In the genomic region with DNA sequence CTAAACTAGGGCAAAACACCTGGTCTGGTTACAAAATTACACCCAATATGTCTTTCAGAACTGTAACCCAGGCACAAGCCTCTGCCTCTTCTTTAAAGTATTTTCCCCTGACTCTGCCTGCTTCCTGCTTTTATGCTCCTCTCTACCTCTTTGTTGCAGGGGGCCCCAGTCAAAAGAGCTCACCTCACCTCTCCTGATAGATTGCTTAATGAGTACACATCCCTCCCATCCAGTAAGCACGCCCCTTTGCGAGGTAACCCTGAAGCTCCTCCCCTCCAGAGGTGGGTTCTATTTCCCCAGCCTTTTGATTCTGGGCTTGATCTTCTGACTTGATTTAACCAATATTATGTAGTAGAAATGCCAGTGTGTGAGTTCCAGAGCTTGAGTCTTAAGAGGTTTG, we compare ENCODE assay signal across 1 cellular context.
A peak's percentile ranks its signal among the peaks of the same experiment; 100 is the strongest.
TF ChIP-seq lines count a peak whose summit lies in the region.

No MANE protein-coding gene starts in this region.

TF ChIP-seq in H1, 55 proteins besides CTCF, POLR2A, EP300 and RAD21:
- TF ChIP-seq TBP (IDR thresholded peaks at IDR 0.05; ENCODE audit: low read depth, low read length) (no peak), JUN (IDR thresholded peaks at IDR 0.05; ENCODE audit: low read depth, low read length) (no peak), CEBPB (IDR thresholded peaks at IDR 0.05; ENCODE audit: low read depth, low read length) (peak; percentile 86), SP1 (IDR thresholded peaks at IDR 0.05; ENCODE audit: low read depth, low read length) (no peak), RNF2 (IDR thresholded peaks at IDR 0.05; ENCODE audit: borderline replicate concordance, low read depth, low read length, missing control alignments, poor library complexity, severe bottlenecking) (no peak), KDM4A (IDR thresholded peaks at IDR 0.05; ENCODE audit: low read depth, low read length, severe bottlenecking) (no peak), CBX5 (IDR thresholded peaks at IDR 0.05; ENCODE audit: low read depth, low read length) (no peak)
- TF ChIP-seq, protein P1, sequence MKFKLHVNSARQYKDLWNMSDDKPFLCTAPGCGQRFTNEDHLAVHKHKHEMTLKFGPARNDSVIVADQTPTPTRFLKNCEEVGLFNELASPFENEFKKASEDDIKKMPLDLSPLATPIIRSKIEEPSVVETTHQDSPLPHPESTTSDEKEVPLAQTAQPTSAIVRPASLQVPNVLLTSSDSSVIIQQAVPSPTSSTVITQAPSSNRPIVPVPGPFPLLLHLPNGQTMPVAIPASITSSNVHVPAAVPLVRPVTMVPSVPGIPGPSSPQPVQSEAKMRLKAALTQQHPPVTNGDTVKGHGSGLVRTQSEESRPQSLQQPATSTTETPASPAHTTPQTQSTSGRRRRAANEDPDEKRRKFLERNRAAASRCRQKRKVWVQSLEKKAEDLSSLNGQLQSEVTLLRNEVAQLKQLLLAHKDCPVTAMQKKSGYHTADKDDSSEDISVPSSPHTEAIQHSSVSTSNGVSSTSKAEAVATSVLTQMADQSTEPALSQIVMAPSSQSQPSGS (IDR thresholded peaks at IDR 0.05; ENCODE audit: low read length): no peak
- TF ChIP-seq, protein P2, sequence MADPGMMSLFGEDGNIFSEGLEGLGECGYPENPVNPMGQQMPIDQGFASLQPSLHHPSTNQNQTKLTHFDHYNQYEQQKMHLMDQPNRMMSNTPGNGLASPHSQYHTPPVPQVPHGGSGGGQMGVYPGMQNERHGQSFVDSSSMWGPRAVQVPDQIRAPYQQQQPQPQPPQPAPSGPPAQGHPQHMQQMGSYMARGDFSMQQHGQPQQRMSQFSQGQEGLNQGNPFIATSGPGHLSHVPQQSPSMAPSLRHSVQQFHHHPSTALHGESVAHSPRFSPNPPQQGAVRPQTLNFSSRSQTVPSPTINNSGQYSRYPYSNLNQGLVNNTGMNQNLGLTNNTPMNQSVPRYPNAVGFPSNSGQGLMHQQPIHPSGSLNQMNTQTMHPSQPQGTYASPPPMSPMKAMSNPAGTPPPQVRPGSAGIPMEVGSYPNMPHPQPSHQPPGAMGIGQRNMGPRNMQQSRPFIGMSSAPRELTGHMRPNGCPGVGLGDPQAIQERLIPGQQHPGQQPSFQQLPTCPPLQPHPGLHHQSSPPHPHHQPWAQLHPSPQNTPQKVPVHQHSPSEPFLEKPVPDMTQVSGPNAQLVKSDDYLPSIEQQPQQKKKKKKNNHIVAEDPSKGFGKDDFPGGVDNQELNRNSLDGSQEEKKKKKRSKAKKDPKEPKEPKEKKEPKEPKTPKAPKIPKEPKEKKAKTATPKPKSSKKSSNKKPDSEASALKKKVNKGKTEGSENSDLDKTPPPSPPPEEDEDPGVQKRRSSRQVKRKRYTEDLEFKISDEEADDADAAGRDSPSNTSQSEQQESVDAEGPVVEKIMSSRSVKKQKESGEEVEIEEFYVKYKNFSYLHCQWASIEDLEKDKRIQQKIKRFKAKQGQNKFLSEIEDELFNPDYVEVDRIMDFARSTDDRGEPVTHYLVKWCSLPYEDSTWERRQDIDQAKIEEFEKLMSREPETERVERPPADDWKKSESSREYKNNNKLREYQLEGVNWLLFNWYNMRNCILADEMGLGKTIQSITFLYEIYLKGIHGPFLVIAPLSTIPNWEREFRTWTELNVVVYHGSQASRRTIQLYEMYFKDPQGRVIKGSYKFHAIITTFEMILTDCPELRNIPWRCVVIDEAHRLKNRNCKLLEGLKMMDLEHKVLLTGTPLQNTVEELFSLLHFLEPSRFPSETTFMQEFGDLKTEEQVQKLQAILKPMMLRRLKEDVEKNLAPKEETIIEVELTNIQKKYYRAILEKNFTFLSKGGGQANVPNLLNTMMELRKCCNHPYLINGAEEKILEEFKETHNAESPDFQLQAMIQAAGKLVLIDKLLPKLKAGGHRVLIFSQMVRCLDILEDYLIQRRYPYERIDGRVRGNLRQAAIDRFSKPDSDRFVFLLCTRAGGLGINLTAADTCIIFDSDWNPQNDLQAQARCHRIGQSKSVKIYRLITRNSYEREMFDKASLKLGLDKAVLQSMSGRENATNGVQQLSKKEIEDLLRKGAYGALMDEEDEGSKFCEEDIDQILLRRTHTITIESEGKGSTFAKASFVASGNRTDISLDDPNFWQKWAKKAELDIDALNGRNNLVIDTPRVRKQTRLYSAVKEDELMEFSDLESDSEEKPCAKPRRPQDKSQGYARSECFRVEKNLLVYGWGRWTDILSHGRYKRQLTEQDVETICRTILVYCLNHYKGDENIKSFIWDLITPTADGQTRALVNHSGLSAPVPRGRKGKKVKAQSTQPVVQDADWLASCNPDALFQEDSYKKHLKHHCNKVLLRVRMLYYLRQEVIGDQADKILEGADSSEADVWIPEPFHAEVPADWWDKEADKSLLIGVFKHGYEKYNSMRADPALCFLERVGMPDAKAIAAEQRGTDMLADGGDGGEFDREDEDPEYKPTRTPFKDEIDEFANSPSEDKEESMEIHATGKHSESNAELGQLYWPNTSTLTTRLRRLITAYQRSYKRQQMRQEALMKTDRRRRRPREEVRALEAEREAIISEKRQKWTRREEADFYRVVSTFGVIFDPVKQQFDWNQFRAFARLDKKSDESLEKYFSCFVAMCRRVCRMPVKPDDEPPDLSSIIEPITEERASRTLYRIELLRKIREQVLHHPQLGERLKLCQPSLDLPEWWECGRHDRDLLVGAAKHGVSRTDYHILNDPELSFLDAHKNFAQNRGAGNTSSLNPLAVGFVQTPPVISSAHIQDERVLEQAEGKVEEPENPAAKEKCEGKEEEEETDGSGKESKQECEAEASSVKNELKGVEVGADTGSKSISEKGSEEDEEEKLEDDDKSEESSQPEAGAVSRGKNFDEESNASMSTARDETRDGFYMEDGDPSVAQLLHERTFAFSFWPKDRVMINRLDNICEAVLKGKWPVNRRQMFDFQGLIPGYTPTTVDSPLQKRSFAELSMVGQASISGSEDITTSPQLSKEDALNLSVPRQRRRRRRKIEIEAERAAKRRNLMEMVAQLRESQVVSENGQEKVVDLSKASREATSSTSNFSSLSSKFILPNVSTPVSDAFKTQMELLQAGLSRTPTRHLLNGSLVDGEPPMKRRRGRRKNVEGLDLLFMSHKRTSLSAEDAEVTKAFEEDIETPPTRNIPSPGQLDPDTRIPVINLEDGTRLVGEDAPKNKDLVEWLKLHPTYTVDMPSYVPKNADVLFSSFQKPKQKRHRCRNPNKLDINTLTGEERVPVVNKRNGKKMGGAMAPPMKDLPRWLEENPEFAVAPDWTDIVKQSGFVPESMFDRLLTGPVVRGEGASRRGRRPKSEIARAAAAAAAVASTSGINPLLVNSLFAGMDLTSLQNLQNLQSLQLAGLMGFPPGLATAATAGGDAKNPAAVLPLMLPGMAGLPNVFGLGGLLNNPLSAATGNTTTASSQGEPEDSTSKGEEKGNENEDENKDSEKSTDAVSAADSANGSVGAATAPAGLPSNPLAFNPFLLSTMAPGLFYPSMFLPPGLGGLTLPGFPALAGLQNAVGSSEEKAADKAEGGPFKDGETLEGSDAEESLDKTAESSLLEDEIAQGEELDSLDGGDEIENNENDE (IDR thresholded peaks at IDR 0.05; ENCODE audit: insufficient replicate concordance, low read length): no peak
